ENCODE assay signal across 9 cellular contexts in the genomic region with DNA sequence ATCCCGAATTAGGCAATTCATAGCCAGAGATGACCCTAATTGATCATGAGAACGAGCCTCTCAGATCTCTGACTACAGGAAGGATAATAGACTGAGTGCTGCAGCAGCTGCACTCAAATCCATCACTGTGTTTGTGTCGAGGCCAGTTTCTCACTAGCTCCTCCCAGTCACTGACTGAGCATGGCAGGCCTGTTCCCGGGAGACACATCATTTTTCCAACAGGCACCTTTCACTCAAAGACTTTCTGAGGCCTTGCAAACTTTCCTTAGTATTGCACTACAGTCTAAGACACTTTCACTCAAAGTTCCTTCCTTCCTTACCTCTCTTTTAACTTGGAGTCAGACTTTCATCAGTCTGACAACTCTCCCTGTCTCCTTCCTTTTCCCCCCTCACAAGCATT. TPM values are rescaled to one million over a fixed set of nuclear protein-coding genes. Genes with fewer than 3 reads are reported as not detected.
DNase-seq lines count a peak whose midpoint lies in the region; ATAC-seq and TF ChIP-seq lines count a peak whose summit lies in the region.
"Had no signal": no experiment of that assay in that cellular context is flagged by ENCODE, and none has a peak within 500 bp of the region (broad histone marks: within the 10 kb centered on the region; RNA-seq: fewer than 3 reads in every experiment).

No MANE protein-coding gene starts in this region.

- POLR2A ChIA-PET in CD4-positive, alpha-beta memory T cell (lab: Charles Lee; ENCODE audit: partially characterized antibody): no interaction called here
- POLR2A ChIA-PET in activated CD8-positive, alpha-beta T cell treated with anti-CD3 and anti-CD28 coated beads for 36 hours (lab: Charles Lee): interaction anchor here (0.7 to 1.6 kb wide), 3 partner anchors 10 to 13 kb away, joined by 3 to 4 read pairs (median 3); no protein-coding TSS in a partner anchor

- H3K4me1 ChIP-seq in CD4-positive, alpha-beta memory T cell (ENCODE audit: insufficient read depth, low read length): peaks cover 72% of the 10 kb centered on the region
- no peaks in the 10 kb centered on the region for H3K4me1 ChIP-seq in uterus
- H3K4me1 ChIP-seq: ascending aorta had no signal

- CTCF ChIA-PET in CD4-positive, alpha-beta memory T cell (lab: Charles Lee; ENCODE audit: partially characterized antibody): interaction anchor here (10.2 kb wide), 1 partner anchor 122 kb away, joined by 88 read pairs; no protein-coding TSS in a partner anchor
- CTCF ChIA-PET in activated CD8-positive, alpha-beta T cell treated with anti-CD3 and anti-CD28 coated beads for 36 hours (lab: Charles Lee): interaction anchor here (1.0 kb wide), 1 partner anchor 122 kb away, joined by 3 read pairs; no protein-coding TSS in a partner anchor

- no peaks in the 10 kb centered on the region for H3K9me3 Mint-ChIP-seq in CD4-positive, alpha-beta memory T cell
- H3K9me3 Mint-ChIP-seq in activated CD8-positive, alpha-beta T cell treated with anti-CD3 and anti-CD28 coated beads for 36 hours: no peaks in the 10 kb centered on the region

- H3K27ac ChIP-seq in CD4-positive, alpha-beta memory T cell (ENCODE audit: low read depth, low read length): no peak overlapping the region
- no peak overlapping the region for H3K27ac ChIP-seq in uterus
- H3K27ac ChIP-seq: ascending aorta had no signal

- no peak overlapping the region for H3K4me3 ChIP-seq in CD4-positive, alpha-beta memory T cell (ENCODE audit: low read length in 2 of 2)
- no peak overlapping the region for H3K4me3 ChIP-seq in uterus
- H3K4me3 ChIP-seq: ascending aorta had no signal

- intact Hi-C loops in CD4-positive, alpha-beta memory T cell (cut with micrococcal nuclease): no loop called here
- intact Hi-C loops in activated CD8-positive, alpha-beta T cell treated with anti-CD3 and anti-CD28 coated beads for 36 hours (cut with micrococcal nuclease): no loop called here
- intact Hi-C loops in uterus (cut with DNase I; ENCODE audit: low total_unique reads): no loop called here

- no peak for TF ChIP-seq CTCF in activated CD8-positive, alpha-beta T cell treated with anti-CD3 and anti-CD28 coated beads for 36 hours (IDR thresholded peaks at IDR 0.05)
- no peak for TF ChIP-seq CTCF in uterus (IDR thresholded peaks at IDR 0.05)

- H3K36me3 Mint-ChIP-seq in CD4-positive, alpha-beta memory T cell: peaks cover 12 to 23% of the 10 kb centered on the region in 2 donors
- peaks cover 38% of the 10 kb centered on the region for H3K36me3 Mint-ChIP-seq in activated CD8-positive, alpha-beta T cell treated with anti-CD3 and anti-CD28 coated beads for 36 hours (ENCODE audit: low read depth)

- ATAC-seq in activated CD8-positive, alpha-beta T cell treated with anti-CD3 and anti-CD28 coated beads for 36 hours: no peak
- ATAC-seq in GM21619 (IDR thresholded peaks at IDR 0.05; ENCODE audit: unreplicated experiment): no peak
- no peak for ATAC-seq in HG03045 (IDR thresholded peaks at IDR 0.05; ENCODE audit: unreplicated experiment)
- no peak for ATAC-seq in GM19463 (IDR thresholded peaks at IDR 0.05; ENCODE audit: unreplicated experiment)

- H3K27me3 ChIP-seq in CD4-positive, alpha-beta memory T cell (ENCODE audit: insufficient read depth, low read length): no peaks in the 10 kb centered on the region
- H3K27me3 ChIP-seq in uterus: no peaks in the 10 kb centered on the region
- H3K27me3 ChIP-seq: ascending aorta had no signal

- DNase-seq in CD4-positive, alpha-beta memory T cell: no peak
- DNase-seq in HCEC 1CT (peak; percentile 35), midbrain (lab: John Stamatoyannopoulos, UW) (peak; percentile 8), uterus (no peak)
- no peak for DNase-seq in activated CD8-positive, alpha-beta T cell treated with anti-CD3 and anti-CD28 coated beads for 36 hours

- H3K27ac Mint-ChIP-seq in CD4-positive, alpha-beta memory T cell: peak overlapping the region in 6 of 7 donors; percentile 43 to 83 (median 70)
- peak overlapping the region; percentile 48 for H3K27ac Mint-ChIP-seq in activated CD8-positive, alpha-beta T cell treated with anti-CD3 and anti-CD28 coated beads for 36 hours

- no peak for TF ChIP-seq POLR2A in uterus (IDR thresholded peaks at IDR 0.05)

- H3K9me3 ChIP-seq in CD4-positive, alpha-beta memory T cell (ENCODE audit: control insufficient read depth in 1 of 2, low read length in 2 of 2): no peaks in the 10 kb centered on the region
- no peaks in the 10 kb centered on the region for H3K9me3 ChIP-seq in uterus
- H3K9me3 ChIP-seq: ascending aorta had no signal

- peaks cover 46 to 91% (median 66%) of the 10 kb centered on the region in 4 donors for H3K4me1 Mint-ChIP-seq in CD4-positive, alpha-beta memory T cell
- peaks cover 52% of the 10 kb centered on the region for H3K4me1 Mint-ChIP-seq in activated CD8-positive, alpha-beta T cell treated with anti-CD3 and anti-CD28 coated beads for 36 hours (ENCODE audit: low read depth)

- H3K27me3 Mint-ChIP-seq in CD4-positive, alpha-beta memory T cell: no peaks in the 10 kb centered on the region
- H3K27me3 Mint-ChIP-seq in activated CD8-positive, alpha-beta T cell treated with anti-CD3 and anti-CD28 coated beads for 36 hours: no peaks in the 10 kb centered on the region

- no peaks in the 10 kb centered on the region for H3K36me3 ChIP-seq in CD4-positive, alpha-beta memory T cell (ENCODE audit: insufficient read depth, low read length)
- no peaks in the 10 kb centered on the region for H3K36me3 ChIP-seq in uterus
- H3K36me3 ChIP-seq: ascending aorta had no signal

- H3K4me3 Mint-ChIP-seq in CD4-positive, alpha-beta memory T cell: peak overlapping the region in 3 of 8 donors; percentile 45 to 57 (median 53)
- H3K4me3 Mint-ChIP-seq in activated CD8-positive, alpha-beta T cell treated with anti-CD3 and anti-CD28 coated beads for 36 hours: no peak overlapping the region

RNA-seq across cellular contexts. Expression of gene SOS1, which starts 13.7 kb away (rescaled TPM):
- 100 to 1,000 TPM in 1 of 2 experiments, 10 to 100 TPM in 1; 94.4 to 103 TPM for total RNA-seq in CD4-positive, alpha-beta memory T cell
- 10 to 100 TPM in 1 of 2 donors, 1 to 10 TPM in 1; 5.7 to 25.6 TPM for polyA plus RNA-seq in CD4-positive, alpha-beta memory T cell
- total RNA-seq in activated CD8-positive, alpha-beta T cell treated with anti-CD3 and anti-CD28 coated beads for 36 hours: 10 to 100 TPM; 43.6 to 56.8 TPM
- 100 to 1,000 TPM in 1 of 4 donors, 10 to 100 TPM in 3; 13.3 to 107 (median 40.8) TPM for total RNA-seq in uterus

Comparison
In these comparisons a context has a peak if more than half of its experiments do, and no peak if none do; other contexts are left out.
1. DNase-seq: peak in HCEC 1CT (single experiment) and midbrain (single experiment); none in CD4-positive, alpha-beta memory T cell (0 of 5), activated CD8-positive, alpha-beta T cell treated with anti-CD3 and anti-CD28 coated beads for 36 hours (single experiment) and uterus (0 of 2).